Comparison of ENCODE assay signal across 8 cellular contexts in the genomic region with DNA sequence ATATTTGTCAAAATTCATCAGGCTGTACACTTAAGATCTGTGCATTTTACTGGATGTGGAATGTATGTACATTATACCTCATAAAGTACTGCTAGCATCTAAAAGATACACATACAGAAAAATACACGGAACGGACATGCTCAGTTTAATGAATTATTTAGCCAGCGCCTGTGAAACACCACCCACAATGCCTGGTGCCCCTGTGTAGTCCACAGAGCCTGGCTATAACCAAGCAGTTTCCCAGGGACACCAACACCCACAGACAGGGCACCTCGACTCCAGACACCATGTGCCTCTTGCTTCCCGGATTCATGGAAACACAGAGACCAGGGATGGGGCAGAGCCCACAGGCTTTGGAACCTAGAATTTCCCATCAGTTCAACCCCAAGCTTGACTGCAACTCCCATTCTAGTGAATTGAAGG. TPM values are rescaled to one million over a fixed set of nuclear protein-coding genes. Genes with fewer than 3 reads are reported as not detected.
DNase-seq lines count a peak whose midpoint lies in the region; ATAC-seq lines count a peak whose summit lies in the region.

No MANE protein-coding gene starts in this region.

- peak overlapping the region; percentile 85 for H3K27ac ChIP-seq in thymus (ENCODE audit: low read depth)

- peaks cover 61% of the 10 kb centered on the region for H3K4me1 Mint-ChIP-seq in activated CD4-positive, alpha-beta T cell treated with anti-CD3 and anti-CD28 coated beads, Interleukin-2, amount 10 ng/mL, durations not matched to agents 7 days and 5 days

- no peaks in the 10 kb centered on the region for H3K27me3 ChIP-seq in thymus (ENCODE audit: control insufficient read depth, insufficient read depth)

- intact Hi-C loops in left ventricle myocardium superior (cut with micrococcal nuclease) = no loop called here

- whole genome bisulfite sequencing in thymus = 6% methylated on average over 5 of the region's 5 CpGs

- POLR2A ChIA-PET in activated CD4-positive, alpha-beta T cell treated with anti-CD3 and anti-CD28 coated beads, Interleukin-2, amount 10 ng/mL, durations not matched to agents 7 days and 5 days (lab: Charles Lee) = interaction anchor here (0.6 kb wide), 1 partner anchor 8 kb away, joined by 3 read pairs; no protein-coding TSS in a partner anchor

- peak overlapping the region; percentile 59 for H3K4me3 ChIP-seq in thymus (ENCODE audit: low read length)

- no peaks in the 10 kb centered on the region for H3K9me3 ChIP-seq in thymus (ENCODE audit: control insufficient read depth)

- peak overlapping the region; percentile 5 for H3K4me3 Mint-ChIP-seq in activated CD4-positive, alpha-beta T cell treated with anti-CD3 and anti-CD28 coated beads, Interleukin-2, amount 10 ng/mL, durations not matched to agents 7 days and 5 days

- peaks cover 71% of the 10 kb centered on the region for H3K4me1 ChIP-seq in thymus (ENCODE audit: control insufficient read depth, insufficient read depth, low read length)

- H3K36me3 ChIP-seq in thymus (ENCODE audit: control insufficient read depth, insufficient read depth) = peaks cover 6% of the 10 kb centered on the region

- no peaks in the 10 kb centered on the region for H3K9me3 Mint-ChIP-seq in activated CD4-positive, alpha-beta T cell treated with anti-CD3 and anti-CD28 coated beads, Interleukin-2, amount 10 ng/mL, durations not matched to agents 7 days and 5 days

- peaks cover 4% of the 10 kb centered on the region for H3K36me3 Mint-ChIP-seq in activated CD4-positive, alpha-beta T cell treated with anti-CD3 and anti-CD28 coated beads, Interleukin-2, amount 10 ng/mL, durations not matched to agents 7 days and 5 days (ENCODE audit: low read depth)

- CTCF ChIA-PET in activated CD4-positive, alpha-beta T cell treated with anti-CD3 and anti-CD28 coated beads, Interleukin-2, amount 10 ng/mL, durations not matched to agents 7 days and 5 days (lab: Charles Lee) = interaction anchor here (0.8 to 1.7 kb wide), 3 partner anchors 8 to 56 kb away, joined by 3 to 7 read pairs (median 7); no protein-coding TSS in a partner anchor

- DNase-seq in activated CD4-positive, alpha-beta T cell treated with anti-CD3 and anti-CD28 coated beads, Interleukin-2, amount 10 ng/mL, durations not matched to agents 7 days and 5 days = no peak
- DNase-seq in activated CD4-positive, alpha-beta T cell treated with anti-CD3 and anti-CD28 coated beads, Interleukin-2, amount 50 U/mL, for 48 hours = no peak
- DNase-seq in NAMALWA (ENCODE audit: low spot score) (peak; percentile 60), left ventricle myocardium superior (no peak), HT-29 (ENCODE audit: low spot score) (no peak), NCI-H526 treated with DMSO at 0.1 percent for 48 hours (lab: John Stamatoyannopoulos, UW) (no peak)

- H3K27me3 Mint-ChIP-seq in activated CD4-positive, alpha-beta T cell treated with anti-CD3 and anti-CD28 coated beads, Interleukin-2, amount 10 ng/mL, durations not matched to agents 7 days and 5 days = no peaks in the 10 kb centered on the region

- peak overlapping the region; percentile 88 for H3K27ac Mint-ChIP-seq in activated CD4-positive, alpha-beta T cell treated with anti-CD3 and anti-CD28 coated beads, Interleukin-2, amount 10 ng/mL, durations not matched to agents 7 days and 5 days

- peak; percentile 9 for ATAC-seq in left ventricle myocardium superior
- ATAC-seq in GM21737 (IDR thresholded peaks at IDR 0.05; ENCODE audit: unreplicated experiment) = no peak

RNA-seq across cellular contexts. Expression of gene ARMC12, which starts 17.4 kb away (rescaled TPM):
- total RNA-seq in activated CD4-positive, alpha-beta T cell treated with anti-CD3 and anti-CD28 coated beads, Interleukin-2, amount 10 ng/mL, durations not matched to agents 7 days and 5 days = 1 to 10 TPM; 1.2 to 1.6 TPM
- total RNA-seq in left ventricle myocardium superior = not detected
- 26.6 TPM for polyA plus RNA-seq in thymus
- total RNA-seq in HT-29 (2014; rRNA removed; shearing (Covaris generic)) = not detected in 2 replicates

RNA-seq across cellular contexts. Expression of gene FKBP5, which starts 30.7 kb away (rescaled TPM):
- total RNA-seq in activated CD4-positive, alpha-beta T cell treated with anti-CD3 and anti-CD28 coated beads, Interleukin-2, amount 10 ng/mL, durations not matched to agents 7 days and 5 days = 100 to 1,000 TPM in 1 of 2 experiments, 10 to 100 TPM in 1; 94.2 to 100 TPM
- 82.8 TPM for total RNA-seq in left ventricle myocardium superior
- polyA plus RNA-seq in thymus = 338 TPM
- 6.6 and 7.7 TPM in 2 replicates for total RNA-seq in HT-29 (2014; rRNA removed; shearing (Covaris generic))

RNA-seq across cellular contexts. Expression of gene CLPSL2, which starts 57.0 kb away (rescaled TPM):
- not detected for total RNA-seq in activated CD4-positive, alpha-beta T cell treated with anti-CD3 and anti-CD28 coated beads, Interleukin-2, amount 10 ng/mL, durations not matched to agents 7 days and 5 days
- not detected for total RNA-seq in left ventricle myocardium superior
- 0.09 TPM for polyA plus RNA-seq in thymus
- not detected in 2 replicates for total RNA-seq in HT-29 (2014; rRNA removed; shearing (Covaris generic))
